ENCODE assay signal across 25 cellular contexts in genomic region chr1:242197907-242198306, GRCh38.
"Had no signal": no experiment of that assay in that cellular context is flagged by ENCODE, and none has a peak within 500 bp of the region (broad histone marks: within the 10 kb centered on the region; RNA-seq: fewer than 3 reads in every experiment).

No MANE protein-coding gene starts in this region.

- H3K27me3 ChIP-seq: colonic mucosa, esophagus squamous epithelium, gastrocnemius medialis, left lung had no signal

- ATAC-seq: effector memory CD8-positive, alpha-beta T cell; esophagus mucosa; gastrocnemius medialis; left cardiac atrium; left lung; left ventricle myocardium superior; lower lobe of right lung; mucosa of descending colon had no signal

- H3K27ac ChIP-seq: colonic mucosa, epithelial cell of prostate, esophagus squamous epithelium, gastrocnemius medialis, heart right ventricle, left lung, lower lobe of right lung had no signal

- H3K4me3 ChIP-seq: colonic mucosa, esophagus squamous epithelium, gastrocnemius medialis, heart right ventricle, left lung, lower lobe of right lung, mucosa of descending colon had no signal

- H3K9me3 ChIP-seq: colonic mucosa, esophagus squamous epithelium, gastrocnemius medialis, heart right ventricle, left lung, lower lobe of right lung, mucosa of descending colon had no signal

- DNase-seq: colonic mucosa; cortex of kidney; effector CD8-positive, alpha-beta T cell; effector memory CD8-positive, alpha-beta T cell; endodermal cell; erythroblast; esophagus squamous epithelium; foreskin fibroblast; foreskin melanocyte; gastrocnemius medialis; glutamatergic neuron; head of caudate nucleus; heart right ventricle; hippocampal formation; left cardiac atrium; left lung; left ventricle myocardium superior; lower lobe of right lung; mucosa of descending colon; naive B cell had no signal

- FAIRE-seq: endometrium, islet of Langerhans, keratinocyte had no signal

- H3K4me1 ChIP-seq: colonic mucosa, esophagus squamous epithelium, gastrocnemius medialis, heart right ventricle, left lung, lower lobe of right lung had no signal

- H3K36me3 ChIP-seq: colonic mucosa, esophagus squamous epithelium, gastrocnemius medialis, heart right ventricle, left lung, lower lobe of right lung had no signal
